Comparison of ENCODE assay signal across 8 cellular contexts in genomic region chr1:55214214-55214902, GRCh38. TPM values are rescaled to one million over a fixed set of nuclear protein-coding genes. Genes with fewer than 3 reads are reported as not detected.
DNase-seq lines count a peak whose midpoint lies in the region; ATAC-seq and TF ChIP-seq lines count a peak whose summit lies in the region.

No MANE protein-coding gene starts in this region.

- TF ChIP-seq POLR2A in Peyer's patch (IDR thresholded peaks at IDR 0.05): no peak

- intact Hi-C loops in left ventricle myocardium inferior (cut with micrococcal nuclease): no loop called here

- H3K27me3 Mint-ChIP-seq in activated naive CD8-positive, alpha-beta T cell treated with anti-CD3 and anti-CD28 coated beads, Interleukin-2, amount 10 ng/mL, durations not matched to agents 7 days and 5 days: no peaks in the 10 kb centered on the region
- H3K27me3 Mint-ChIP-seq in progenitor cell of endocrine pancreas: no peaks in the 10 kb centered on the region

- H3K4me3 ChIP-seq in ACC112 (ENCODE audit: low read depth, low read length) (peak overlapping the region; percentile 98), Peyer's patch (peak overlapping the region; percentile 79 to 98 (median 86)), left ventricle myocardium inferior (peak overlapping the region; percentile 89)

- peaks cover 63% of the 10 kb centered on the region for H3K79me2 ChIP-seq in ACC112 (ENCODE audit: control insufficient read depth, insufficient read depth, low read length, unreplicated experiment)

- TF ChIP-seq CTCF in Peyer's patch (IDR thresholded peaks at IDR 0.05): no peak
- TF ChIP-seq CTCF in left ventricle myocardium inferior (IDR thresholded peaks at IDR 0.05; ENCODE audit: borderline replicate concordance): no peak
- TF ChIP-seq CTCF in progenitor cell of endocrine pancreas (IDR thresholded peaks at IDR 0.05; ENCODE audit: unreplicated experiment): no peak

- no peaks in the 10 kb centered on the region for H3K27me3 ChIP-seq in ACC112 (ENCODE audit: insufficient read depth, low read length)
- H3K27me3 ChIP-seq in Peyer's patch: no peaks in the 10 kb centered on the region
- no peaks in the 10 kb centered on the region for H3K27me3 ChIP-seq in left ventricle myocardium inferior (ENCODE audit: low read depth)

- POLR2A ChIA-PET in activated naive CD8-positive, alpha-beta T cell treated with anti-CD3 and anti-CD28 coated beads, Interleukin-2, amount 10 ng/mL, durations not matched to agents 7 days and 5 days (lab: Charles Lee): interaction anchor here (0.6 to 2.7 kb wide), 9 partner anchors 9 to 75 kb away, joined by 3 to 10 read pairs (median 6); no protein-coding TSS in a partner anchor

- H3K4me1 ChIP-seq in ACC112 (ENCODE audit: control insufficient read depth, insufficient read depth, low read length, unreplicated experiment): peaks cover 47% of the 10 kb centered on the region
- peaks cover 0 to 60% (median 12%) of the 10 kb centered on the region in 4 donors for H3K4me1 ChIP-seq in Peyer's patch
- H3K4me1 ChIP-seq in left ventricle myocardium inferior: peaks cover 83% of the 10 kb centered on the region

- peaks cover 59% of the 10 kb centered on the region for H3K4me1 Mint-ChIP-seq in activated naive CD8-positive, alpha-beta T cell treated with anti-CD3 and anti-CD28 coated beads, Interleukin-2, amount 10 ng/mL, durations not matched to agents 7 days and 5 days
- H3K4me1 Mint-ChIP-seq in progenitor cell of endocrine pancreas (ENCODE audit: low read depth): peaks cover 47% of the 10 kb centered on the region

- no peaks in the 10 kb centered on the region for H3K9me3 ChIP-seq in Peyer's patch
- H3K9me3 ChIP-seq in left ventricle myocardium inferior (replicated peaks): no peaks in the 10 kb centered on the region

- peaks cover 3% of the 10 kb centered on the region for H3K36me3 Mint-ChIP-seq in activated naive CD8-positive, alpha-beta T cell treated with anti-CD3 and anti-CD28 coated beads, Interleukin-2, amount 10 ng/mL, durations not matched to agents 7 days and 5 days
- no peaks in the 10 kb centered on the region for H3K36me3 Mint-ChIP-seq in progenitor cell of endocrine pancreas (ENCODE audit: insufficient read depth)

- H3K36me3 ChIP-seq in ACC112 (ENCODE audit: insufficient read depth, low read length) (no peaks in the 10 kb centered on the region), Peyer's patch (no peaks in the 10 kb centered on the region), left ventricle myocardium inferior (no peaks in the 10 kb centered on the region)

- peak overlapping the region; percentile 88 for H3K4me3 Mint-ChIP-seq in activated naive CD8-positive, alpha-beta T cell treated with anti-CD3 and anti-CD28 coated beads, Interleukin-2, amount 10 ng/mL, durations not matched to agents 7 days and 5 days
- peak overlapping the region; percentile 81 for H3K4me3 Mint-ChIP-seq in progenitor cell of endocrine pancreas (ENCODE audit: low read depth)

- H3K27ac Mint-ChIP-seq in activated naive CD8-positive, alpha-beta T cell treated with anti-CD3 and anti-CD28 coated beads, Interleukin-2, amount 10 ng/mL, durations not matched to agents 7 days and 5 days: peak overlapping the region; percentile 92
- peak overlapping the region; percentile 95 for H3K27ac Mint-ChIP-seq in progenitor cell of endocrine pancreas

- H3K27ac ChIP-seq in ACC112 (ENCODE audit: low read depth, low read length): peak overlapping the region; percentile 71; the same call in 1 of the 2 replicates
- H3K27ac ChIP-seq in Peyer's patch: peak overlapping the region; percentile 93 to 99 (median 97)
- peak overlapping the region; percentile 99 for H3K27ac ChIP-seq in left ventricle myocardium inferior (replicated peaks)

- DNase-seq in Peyer's patch (peak; percentile 55 to 82 (median 74)), left ventricle myocardium inferior (peak; percentile 55), progenitor cell of endocrine pancreas (ENCODE audit: low spot score, unreplicated experiment) (peak; percentile 38), putamen (ENCODE audit: low spot score) (no peak)
- DNase-seq in activated naive CD8-positive, alpha-beta T cell treated with anti-CD3 and anti-CD28 coated beads, Interleukin-2, amount 10 ng/mL, durations not matched to agents 7 days and 5 days: peak; percentile 61

- H2AFZ ChIP-seq in ACC112 (ENCODE audit: low read length, unreplicated experiment): peak overlapping the region; percentile 91

- ATAC-seq in GM18520 (IDR thresholded peaks at IDR 0.05; ENCODE audit: unreplicated experiment) (peak; percentile 2), HG03108 (IDR thresholded peaks at IDR 0.05; ENCODE audit: unreplicated experiment) (peak; percentile 31)
- peak; percentile 8 for ATAC-seq in activated naive CD8-positive, alpha-beta T cell treated with anti-CD3 and anti-CD28 coated beads, Interleukin-2, amount 10 ng/mL, durations not matched to agents 7 days and 5 days (ENCODE audit: low read depth)

- no peaks in the 10 kb centered on the region for H3K9me3 Mint-ChIP-seq in activated naive CD8-positive, alpha-beta T cell treated with anti-CD3 and anti-CD28 coated beads, Interleukin-2, amount 10 ng/mL, durations not matched to agents 7 days and 5 days
- H3K9me3 Mint-ChIP-seq in progenitor cell of endocrine pancreas (ENCODE audit: low read depth): no peaks in the 10 kb centered on the region

RNA-seq across cellular contexts. Expression of gene USP24, which starts 0.8 kb away (rescaled TPM):
- 100 to 1,000 TPM in 1 of 4 donors, 10 to 100 TPM in 3; 37.1 to 130 (median 47.0) TPM for total RNA-seq in Peyer's patch
- 10 to 100 TPM; 53.8 to 63.7 TPM for total RNA-seq in activated naive CD8-positive, alpha-beta T cell treated with anti-CD3 and anti-CD28 coated beads, Interleukin-2, amount 10 ng/mL, durations not matched to agents 7 days and 5 days
- 39.5 TPM for total RNA-seq in left ventricle myocardium inferior
- 57.1 and 61.0 TPM in 2 replicates for total RNA-seq in progenitor cell of endocrine pancreas
